Comparison of ENCODE assay signal across 8 cellular contexts in the genomic region with DNA sequence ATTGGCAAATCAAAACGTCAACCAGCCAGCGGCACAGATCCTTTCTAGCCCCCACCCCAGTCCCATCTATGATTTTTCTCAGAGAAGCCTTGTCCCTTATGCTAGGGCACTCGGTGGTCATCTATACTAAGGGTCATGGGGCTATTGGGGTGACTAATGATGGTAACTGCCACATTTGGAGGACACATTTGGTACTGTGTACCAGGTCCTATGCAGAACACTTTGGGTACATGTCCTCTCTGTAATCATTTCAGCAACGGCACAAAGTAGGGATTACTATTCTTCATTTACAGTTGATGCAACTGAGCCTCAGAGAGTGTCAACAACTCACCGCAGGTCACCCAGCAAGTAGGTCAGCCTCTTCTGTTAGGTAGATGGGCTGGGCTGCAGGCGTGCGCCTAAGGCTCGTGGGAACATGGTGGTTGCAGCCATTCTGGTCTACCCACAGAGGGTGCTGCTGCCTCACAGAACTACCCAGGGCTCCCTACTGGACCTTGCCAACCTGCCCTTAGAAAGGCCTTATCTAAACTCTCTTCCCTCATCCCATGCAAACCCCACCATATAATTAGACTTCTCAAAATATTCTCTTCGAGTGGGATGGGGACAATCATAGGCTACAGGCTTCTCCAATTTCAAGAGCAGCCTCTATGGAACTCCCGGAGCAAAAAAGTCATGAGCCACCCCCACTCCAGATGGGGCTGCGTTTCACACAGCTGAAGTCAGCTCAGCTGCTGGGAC. TPM values are rescaled to one million over a fixed set of nuclear protein-coding genes. Genes with fewer than 3 reads are reported as not detected.
DNase-seq lines count a peak whose midpoint lies in the region; ATAC-seq, FAIRE-seq and TF ChIP-seq lines count a peak whose summit lies in the region.

No MANE protein-coding gene starts in this region.

- TF ChIP-seq CTCF in activated B cell treated with CpG ODN at 0.5 μM for 24 hours (IDR thresholded peaks at IDR 0.05) (no peak), esophagus squamous epithelium (IDR thresholded peaks at IDR 0.05) (peak in 5 of 6 experiments; percentile 49 to 80 (median 69)), uterus (IDR thresholded peaks at IDR 0.05) (peak; percentile 14 to 47 (median 29))

- no peaks in the 10 kb centered on the region for H3K9me3 ChIP-seq in esophagus squamous epithelium
- no peaks in the 10 kb centered on the region for H3K9me3 ChIP-seq in naive thymus-derived CD4-positive, alpha-beta T cell (ENCODE audit: control insufficient read depth in 2 of 3, low read length in 3 of 3)
- no peaks in the 10 kb centered on the region for H3K9me3 ChIP-seq in uterus

- peaks cover 0 to 15% (median 0%) of the 10 kb centered on the region in 3 donors for H3K4me1 ChIP-seq in esophagus squamous epithelium
- no peaks in the 10 kb centered on the region for H3K4me1 ChIP-seq in naive thymus-derived CD4-positive, alpha-beta T cell (ENCODE audit: control insufficient read depth in 2 of 2, insufficient read depth in 2 of 2, low read length in 2 of 2)
- H3K4me1 ChIP-seq in uterus: no peaks in the 10 kb centered on the region

- TF ChIP-seq POLR2A in H54 (IDR thresholded peaks at IDR 0.05; ENCODE audit: low read depth, low read length) (no peak), esophagus squamous epithelium (IDR thresholded peaks at IDR 0.05) (no peak), uterus (IDR thresholded peaks at IDR 0.05) (no peak)

- 30 to 39% methylated on average over 11 of the region's 11 CpGs for WGBS in esophagus squamous epithelium, 2 donors

- H3K27me3 Mint-ChIP-seq in activated B cell treated with CpG ODN at 0.5 μM for 24 hours: peaks cover 7% of the 10 kb centered on the region
- H3K27me3 Mint-ChIP-seq in naive thymus-derived CD4-positive, alpha-beta T cell: peaks cover 4 to 19% (median 7%) of the 10 kb centered on the region in 5 donors

- no peak overlapping the region for H3K27ac Mint-ChIP-seq in activated B cell treated with CpG ODN at 0.5 μM for 24 hours
- H3K27ac Mint-ChIP-seq in naive thymus-derived CD4-positive, alpha-beta T cell: no peak overlapping the region

- peaks cover 12% of the 10 kb centered on the region for H3K4me1 Mint-ChIP-seq in activated B cell treated with CpG ODN at 0.5 μM for 24 hours
- H3K4me1 Mint-ChIP-seq in naive thymus-derived CD4-positive, alpha-beta T cell: peaks cover 0 to 8% (median 0%) of the 10 kb centered on the region in 7 donors

- ATAC-seq in activated B cell treated with CpG ODN at 0.5 μM for 24 hours (ENCODE audit: low read depth) (peak; percentile 97), HG03196 (IDR thresholded peaks at IDR 0.05; ENCODE audit: unreplicated experiment) (no peak)
- peak; percentile 95 for ATAC-seq in naive thymus-derived CD4-positive, alpha-beta T cell

- peak; percentile 24 for DNase-seq in DMS 273 treated with DMSO at 0.1 percent for 48 hours (lab: John Stamatoyannopoulos, UW)
- peak; percentile 51 for DNase-seq in H54 (ENCODE audit: insufficient read length, low spot score)
- DNase-seq in NCI-H2196 treated with DMSO at 0.1 percent for 48 hours (lab: John Stamatoyannopoulos, UW; ENCODE audit: unreplicated experiment): peak; percentile 79
- peak; percentile 33 for DNase-seq in activated B cell treated with CpG ODN at 0.5 μM for 24 hours
- no peak for DNase-seq in esophagus squamous epithelium (lab: John Stamatoyannopoulos, UW)
- peak in 5 of 9 donors; percentile 7 to 37 (median 21) for DNase-seq in naive thymus-derived CD4-positive, alpha-beta T cell
- DNase-seq in uterus: peak in 1 of 2 donors; percentile 19

- H3K27ac ChIP-seq in esophagus squamous epithelium (no peak overlapping the region), uterus (no peak overlapping the region)
- no peak overlapping the region for H3K27ac ChIP-seq in naive thymus-derived CD4-positive, alpha-beta T cell (ENCODE audit: low read depth, low read length)

- H3K4me3 ChIP-seq in esophagus squamous epithelium (no peak overlapping the region), uterus (no peak overlapping the region)
- no peak overlapping the region for H3K4me3 ChIP-seq in naive thymus-derived CD4-positive, alpha-beta T cell (ENCODE audit: low read length)

- no peak for FAIRE-seq in H54 (lab: Jason Lieb, UNC)

- H3K36me3 ChIP-seq in esophagus squamous epithelium: no peaks in the 10 kb centered on the region
- H3K36me3 ChIP-seq in naive thymus-derived CD4-positive, alpha-beta T cell (ENCODE audit: control insufficient read depth in 2 of 3, insufficient read depth in 3 of 3, low read length in 3 of 3): no peaks in the 10 kb centered on the region
- no peaks in the 10 kb centered on the region for H3K36me3 ChIP-seq in uterus

- H3K9me3 Mint-ChIP-seq in activated B cell treated with CpG ODN at 0.5 μM for 24 hours: no peaks in the 10 kb centered on the region
- H3K9me3 Mint-ChIP-seq in naive thymus-derived CD4-positive, alpha-beta T cell: peaks cover 0 to 5% (median 0%) of the 10 kb centered on the region in 11 donors

- peak overlapping the region; percentile 15 for H3K4me3 Mint-ChIP-seq in activated B cell treated with CpG ODN at 0.5 μM for 24 hours
- no peak overlapping the region for H3K4me3 Mint-ChIP-seq in naive thymus-derived CD4-positive, alpha-beta T cell

- H3K27me3 ChIP-seq in esophagus squamous epithelium (peaks cover 0 to 12% (median 0%) of the 10 kb centered on the region in 4 donors), uterus (no peaks in the 10 kb centered on the region)
- H3K27me3 ChIP-seq in naive thymus-derived CD4-positive, alpha-beta T cell (ENCODE audit: control insufficient read depth in 2 of 2, insufficient read depth in 2 of 2, low read length in 2 of 2): no peaks in the 10 kb centered on the region

- H3K36me3 Mint-ChIP-seq in activated B cell treated with CpG ODN at 0.5 μM for 24 hours (ENCODE audit: low read depth): no peaks in the 10 kb centered on the region
- H3K36me3 Mint-ChIP-seq in naive thymus-derived CD4-positive, alpha-beta T cell: no peaks in the 10 kb centered on the region

- intact Hi-C loops in activated B cell treated with CpG ODN at 0.5 μM for 24 hours (cut with micrococcal nuclease) (loop anchor here (1.0 to 10.0 kb wide), 4 partner anchors 61 to 1535 kb away; a partner anchor contains a TSS), esophagus squamous epithelium (cut with DNase I) (loop anchor here (10.0 kb wide), 1 partner anchor 185 kb away; a partner anchor contains a TSS), uterus (cut with DNase I; ENCODE audit: low total_unique reads) (no loop called here)
- intact Hi-C loops in naive thymus-derived CD4-positive, alpha-beta T cell (cut with micrococcal nuclease): loop anchor here (2.0 to 10.0 kb wide), 2 partner anchors 177 to 695 kb away; a partner anchor contains a TSS

- CTCF ChIA-PET in activated B cell treated with CpG ODN at 0.5 μM for 24 hours (lab: Charles Lee): interaction anchor here (1.1 to 3.5 kb wide), 5 partner anchors 66 to 277 kb away, joined by 3 to 25 read pairs (median 10); no protein-coding TSS in a partner anchor
- CTCF ChIA-PET in naive thymus-derived CD4-positive, alpha-beta T cell (lab: Charles Lee): interaction anchor here (1.0 kb wide), 1 partner anchor 278 kb away, joined by 3 read pairs; no protein-coding TSS in a partner anchor

- POLR2A ChIA-PET in activated B cell treated with CpG ODN at 0.5 μM for 24 hours (lab: Charles Lee): no interaction called here
- POLR2A ChIA-PET in naive thymus-derived CD4-positive, alpha-beta T cell (lab: Charles Lee): no interaction called here

RNA-seq across cellular contexts. Expression of a gene that starts 5.7 kb away (rescaled TPM):
- total RNA-seq in activated B cell treated with CpG ODN at 0.5 μM for 24 hours (70.7 and 78.3 TPM in 2 replicates), esophagus squamous epithelium (100 to 1,000 TPM in 3 of 4 donors, 10 to 100 TPM in 1; 78.4 to 137 (median 119) TPM), uterus (100 to 1,000 TPM in 1 of 4 donors, 10 to 100 TPM in 3; 53.0 to 152 (median 74.7) TPM)
- total RNA-seq in naive thymus-derived CD4-positive, alpha-beta T cell: 10 to 100 TPM; 53.3 to 81.3 (median 61.1) TPM
- 100 to 1,000 TPM; 127 to 147 TPM for polyA plus RNA-seq in naive thymus-derived CD4-positive, alpha-beta T cell

RNA-seq across cellular contexts. Expression of a gene that starts 47.8 kb away (rescaled TPM):
- total RNA-seq in activated B cell treated with CpG ODN at 0.5 μM for 24 hours (27.6 and 31.9 TPM in 2 replicates), esophagus squamous epithelium (10 to 100 TPM; 23.8 to 66.5 (median 41.8) TPM), uterus (10 to 100 TPM in 3 of 4 donors, 1 to 10 TPM in 1; 8.5 to 31.4 (median 19.7) TPM)
- total RNA-seq in naive thymus-derived CD4-positive, alpha-beta T cell: 10 to 100 TPM; 32.9 to 57.4 (median 42.1) TPM
- polyA plus RNA-seq in naive thymus-derived CD4-positive, alpha-beta T cell: 10 to 100 TPM; 25.6 to 59.1 TPM

RNA-seq across cellular contexts. Expression of a gene that starts 59.7 kb away (rescaled TPM):
- 7.2 and 9.9 TPM in 2 replicates for total RNA-seq in activated B cell treated with CpG ODN at 0.5 μM for 24 hours
- total RNA-seq in esophagus squamous epithelium: 1 to 10 TPM in 2 of 4 donors, under 1 TPM in 2; 0.57 to 2.1 (median 1.1) TPM
- total RNA-seq in naive thymus-derived CD4-positive, alpha-beta T cell: 10 to 100 TPM in 1 of 5 experiments, 1 to 10 TPM in 1, under 1 TPM in 3; 0.08 to 11.2 (median 0.12) TPM
- not detected for polyA plus RNA-seq in naive thymus-derived CD4-positive, alpha-beta T cell
- 1 to 10 TPM in 1 of 4 donors, under 1 TPM in 3; 0.29 to 2.8 (median 0.67) TPM for total RNA-seq in uterus
